ENCODE assay signal across 9 cellular contexts in genomic region chr3:50339485-50340196, GRCh38. TPM values are rescaled to one million over a fixed set of nuclear protein-coding genes. Genes with fewer than 3 reads are reported as not detected.
DNase-seq lines count a peak whose midpoint lies in the region; ATAC-seq, FAIRE-seq and TF ChIP-seq lines count a peak whose summit lies in the region.
"Had no signal": no experiment of that assay in that cellular context is flagged by ENCODE, and none has a peak within 500 bp of the region (broad histone marks: within the 10 kb centered on the region; RNA-seq: fewer than 3 reads in every experiment).

No MANE protein-coding gene starts in this region.

- H3K36me3 ChIP-seq in ACC112 (ENCODE audit: insufficient read depth, low read length) (no peaks in the 10 kb centered on the region; the same call in 1 of the 2 replicates), GM23338 (ENCODE audit: insufficient read depth) (no peaks in the 10 kb centered on the region), GM12878 (ENCODE audit: control insufficient read depth in 2 of 2, insufficient read depth in 2 of 2, low read length in 1 of 2) (no peaks in the 10 kb centered on the region; a peak in 2 of 4 replicates), mucosa of rectum (ENCODE audit: control insufficient read depth in 2 of 2, insufficient read depth in 2 of 2, low read length in 2 of 2) (no peaks in the 10 kb centered on the region), PC-3 (ENCODE audit: low read depth, low read length) (no peaks in the 10 kb centered on the region; the same call in 1 of the 2 replicates)

- WGBS in GM12878 (ENCODE audit: insufficient coverage, insufficient replicate concordance, low lambda C conversion rate, missing lambda C conversion rate), result 15% methylated on average over 14 of the region's 14 CpGs

- TF ChIP-seq RAD21 in GM12878 (IDR thresholded peaks at IDR 0.05; ENCODE audit: insufficient read depth, low read depth, low read length), result no peak

- TF ChIP-seq CTCF in GM23338 (conservative IDR thresholded peaks at IDR 0.05; ENCODE audit: low read depth in 2 of 2), result no peak
- TF ChIP-seq CTCF in GM12878 (IDR thresholded peaks at IDR 0.05 in 2 of 3, conservative IDR thresholded peaks at IDR 0.05 in 1 of 3; ENCODE audit: control insufficient read depth in 2 of 3, extremely low read depth in 1 of 3, insufficient read depth in 1 of 3, low read depth in 3 of 3, low read length in 3 of 3), result no peak
- TF ChIP-seq CTCF in PC-3 (conservative IDR thresholded peaks at IDR 0.05; ENCODE audit: low read depth, low read length), result no peak

- BruUV-seq in GM12878 (replicated peaks; lab: Mats Ljungman, UMichigan), result no TSS peak
- no TSS peak for BruUV-seq in PC-3 (replicated peaks; lab: Mats Ljungman, UMichigan)

- SMC1A ChIA-PET in GM12878 (lab: Charles Lee; ENCODE audit: uncharacterized antibody, unreplicated experiment), result interaction anchor here (0.7 to 1.6 kb wide), 3 partner anchors 10 to 469 kb away, joined by 3 to 8 read pairs (median 3); partner anchors contain the start of genes CYB561D2 and NPRL2

- H2AFZ ChIP-seq in ACC112 (ENCODE audit: low read length, unreplicated experiment) (peak overlapping the region; percentile 45), GM23338 (peak overlapping the region; percentile 85; the same call in 1 of the 2 replicates), GM12878 (ENCODE audit: control insufficient read depth, low read depth, low read length) (peak overlapping the region; percentile 57; the same call in 1 of the 2 replicates), PC-3 (ENCODE audit: low read length) (no peak overlapping the region)

- in situ Hi-C loops in GM12878 (cut with MboI), result loop anchor here (10.0 kb wide), 1 partner anchor 1055 kb away; the partner anchor contains the start of gene RBM15B

- H3K4me3 ChIP-seq in ACC112 (ENCODE audit: low read depth, low read length) (peak overlapping the region; percentile 94), GM23338 (peak overlapping the region; percentile 65), GM12878 (peak overlapping the region; percentile 96), mucosa of rectum (ENCODE audit: low read length in 2 of 2) (peak overlapping the region; percentile 63 to 71), PC-3 (ENCODE audit: low read length) (no peak overlapping the region)

- H4K20me1 ChIP-seq in GM23338 (replicated peaks; ENCODE audit: insufficient read depth), result peaks cover 11% of the 10 kb centered on the region
- no peaks in the 10 kb centered on the region; the same call in 1 of the 2 replicates for H4K20me1 ChIP-seq in GM12878 (ENCODE audit: control insufficient read depth, insufficient read depth)
- peaks cover 4% of the 10 kb centered on the region; the same call in 1 of the 2 replicates for H4K20me1 ChIP-seq in PC-3 (ENCODE audit: low read length)

- peak overlapping the region; percentile 62 for H3K4me3 Mint-ChIP-seq in GM23338

- TF ChIP-seq POLR2A in GM12878 (IDR thresholded peaks at IDR 0.05; ENCODE audit: low read depth, low read length), result no peak

- H3K27me3 ChIP-seq in ACC112 (ENCODE audit: insufficient read depth, low read length), result no peaks in the 10 kb centered on the region
- peaks cover 57% of the 10 kb centered on the region for H3K27me3 ChIP-seq in GM23338 (ENCODE audit: insufficient read depth)
- H3K27me3 ChIP-seq in GM12878 (replicated peaks in 1 of 2; ENCODE audit: control insufficient read depth in 2 of 2, insufficient read depth in 2 of 2, low read length in 1 of 2), result no peaks in the 10 kb centered on the region
- H3K27me3 ChIP-seq in mucosa of rectum (ENCODE audit: control insufficient read depth in 2 of 2, insufficient read depth in 2 of 2, low read length in 2 of 2), result no peaks in the 10 kb centered on the region
- H3K27me3 ChIP-seq in PC-3 (ENCODE audit: low read length), result no peaks in the 10 kb centered on the region

- H3K27ac ChIP-seq in ACC112 (ENCODE audit: low read depth, low read length) (peak overlapping the region; percentile 72), GM23338 (ENCODE audit: low read depth) (no peak overlapping the region), GM12878 (ENCODE audit: control insufficient read depth, insufficient read depth) (peak overlapping the region; percentile 92), mucosa of rectum (ENCODE audit: low read depth in 2 of 2, low read length in 2 of 2) (peak overlapping the region; percentile 82 to 87), PC-3 (ENCODE audit: low read length) (no peak overlapping the region)

- ATAC-seq in GM23338 (no peak), GM12878 (no peak), left lobe of liver (no peak), GM19328 (IDR thresholded peaks at IDR 0.05; ENCODE audit: unreplicated experiment) (no peak), PC-3 (no peak)

- DNase-seq in GM23338 (ENCODE audit: low spot score) (no peak), GM12878 (ENCODE audit: low read depth, low spot score) (no peak), left lobe of liver (ENCODE audit: low spot score) (no peak), SIG-M5 (lab: John Stamatoyannopoulos, UW) (no peak), PC-3 (no peak)
- DNase-seq: hippocampal formation had no signal

- H3K9me3 ChIP-seq in GM12878 (replicated peaks; ENCODE audit: control insufficient read depth, insufficient read depth, low read length) (no peaks in the 10 kb centered on the region), mucosa of rectum (ENCODE audit: control insufficient read depth in 2 of 2, low read length in 2 of 2) (no peaks in the 10 kb centered on the region), PC-3 (ENCODE audit: low read length) (no peaks in the 10 kb centered on the region)

- peak overlapping the region; percentile 86 for H3K9ac ChIP-seq in GM12878 (ENCODE audit: control insufficient read depth, insufficient read depth, low read length)
- peak overlapping the region; percentile 73 to 84 for H3K9ac ChIP-seq in mucosa of rectum (ENCODE audit: low read depth in 1 of 2, low read length in 2 of 2)
- H3K9ac ChIP-seq in PC-3 (ENCODE audit: low read length), result no peak overlapping the region

- H3K79me2 ChIP-seq in ACC112 (ENCODE audit: control insufficient read depth, insufficient read depth, low read length, unreplicated experiment) (peaks cover 52% of the 10 kb centered on the region), GM23338 (replicated peaks; ENCODE audit: insufficient read depth) (peaks cover 22% of the 10 kb centered on the region), GM12878 (ENCODE audit: control insufficient read depth, insufficient read depth, low read length) (peaks cover 58% of the 10 kb centered on the region), PC-3 (ENCODE audit: low read length) (peaks cover 25% of the 10 kb centered on the region)

- peaks cover 29% of the 10 kb centered on the region for H3K4me1 Mint-ChIP-seq in GM23338

- peaks cover 3% of the 10 kb centered on the region; the same call in 1 of the 3 replicates for H3K9me3 Mint-ChIP-seq in GM23338

- POLR2A ChIA-PET in GM12878 (lab: Charles Lee) (interaction anchor here (0.7 to 7.0 kb wide), 5 partner anchors 10 to 604 kb away, joined by 3 to 84 read pairs (median 27); partner anchors contain the start of genes CYB561D2, GNAI2, NPRL2 and TUSC2), PC-3 (lab: Charles Lee; ENCODE audit: unreplicated experiment) (interaction anchor here (0.7 kb wide), 1 partner anchor 158 kb away, joined by 28 read pairs; no protein-coding TSS in a partner anchor)

- RAD21 ChIA-PET in GM12878 (lab: Charles Lee; ENCODE audit: unreplicated experiment), result no interaction called here

- intact Hi-C loops in GM12878 (cut with micrococcal nuclease; ENCODE audit: unreplicated experiment), result loop anchor here (5.0 kb wide), 2 partner anchors 42 to 102 kb away; partner anchors contain the start of genes GNAI2, HYAL3 and NAA80
- intact Hi-C loops in PC-3 (cut with micrococcal nuclease), result no loop called here

- H3F3A ChIP-seq in GM23338 (replicated peaks; ENCODE audit: low read depth) (peaks cover 38% of the 10 kb centered on the region), PC-3 (ENCODE audit: low read length, unreplicated experiment) (no peaks in the 10 kb centered on the region)

- H3K27me3 Mint-ChIP-seq in GM23338 (ENCODE audit: insufficient read depth, low read depth, poor library complexity), result peaks cover 64% of the 10 kb centered on the region

- H3K27ac Mint-ChIP-seq in GM23338, result no peak overlapping the region

- H3K4me1 ChIP-seq in ACC112 (ENCODE audit: control insufficient read depth, insufficient read depth, low read length, unreplicated experiment), result peaks cover 31% of the 10 kb centered on the region
- peaks cover 24% of the 10 kb centered on the region for H3K4me1 ChIP-seq in GM23338 (ENCODE audit: insufficient read depth)
- H3K4me1 ChIP-seq in GM12878 (ENCODE audit: control insufficient read depth, insufficient read depth, low read length), result peaks cover 2% of the 10 kb centered on the region; the same call in 1 of the 2 replicates
- H3K4me1 ChIP-seq in mucosa of rectum (ENCODE audit: control insufficient read depth in 2 of 2, insufficient read depth in 2 of 2, low read length in 2 of 2), result peaks cover 35 to 49% of the 10 kb centered on the region in 2 donors
- H3K4me1 ChIP-seq in PC-3 (ENCODE audit: insufficient read depth, low read length), result peaks cover 23% of the 10 kb centered on the region

- H3K4me2 ChIP-seq in GM23338, result peak overlapping the region; percentile 90
- peak overlapping the region; percentile 75 for H3K4me2 ChIP-seq in GM12878 (ENCODE audit: control insufficient read depth, insufficient read depth)
- H3K4me2 ChIP-seq in PC-3 (ENCODE audit: low read length), result no peak overlapping the region

- FAIRE-seq in GM12878 (lab: Jason Lieb, UNC), result no peak

- CTCF ChIA-PET in GM12878 (lab: Yijun Ruan, JAX), result interaction anchor here (1.1 to 10.5 kb wide), 4 partner anchors 9 to 41 kb away, joined by 4 to 72 read pairs (median 32); partner anchors contain the start of genes CYB561D2, HYAL2, HYAL3 and NAA80
- CTCF ChIA-PET in PC-3 (lab: Charles Lee), result no interaction called here

- H3K36me3 Mint-ChIP-seq in GM23338 (ENCODE audit: low read depth), result no peaks in the 10 kb centered on the region; the same call in 2 of the 3 replicates

- H3K9me2 ChIP-seq in GM23338 (ENCODE audit: insufficient read depth) (no peaks in the 10 kb centered on the region), PC-3 (replicated peaks; ENCODE audit: low read length) (no peaks in the 10 kb centered on the region)

- TF ChIP-seq EP300 in GM12878 (IDR thresholded peaks at IDR 0.05; ENCODE audit: borderline replicate concordance in 1 of 2, control insufficient read depth in 1 of 2, low read depth in 2 of 2, low read length in 2 of 2), result no peak

RNA-seq across cellular contexts. Expression of gene RASSF1, which starts 1.0 kb away (rescaled TPM):
- 12.8 and 15.7 TPM in 2 replicates for total RNA-seq in GM23338 (2014; rRNA removed; shearing (Covaris generic))
- 9.6 TPM in 2 replicates for polyA plus RNA-seq in GM23338 (2016; fragmentation: Nextera tagmentation; extraction: Ambion mirVana)
- total RNA-seq in GM12878 (2013; cell fraction: nucleolus; rRNA removed), result 67.1 and 75.3 TPM in 2 replicates
- 39.3 and 40.1 TPM in 2 replicates for total RNA-seq in GM12878 (2014; rRNA removed)
- total RNA-seq in GM12878 (2014; rRNA removed; fragmentation: Illumina TruSeq; extraction: Trizol), result 15.7 and 16.1 TPM in 2 replicates
- 30.9 and 35.2 TPM in 2 replicates for total RNA-seq in GM12878 (2021)
- polyA plus RNA-seq in GM12878 (2011; ENCODE audit: low read depth), result 19.6 TPM
- 36.4 and 59.6 TPM in 2 replicates for polyA plus RNA-seq in GM12878 (2011; rRNA removed)
- polyA plus RNA-seq in GM12878 (2011; cell fraction: cytosol; rRNA removed), result 62.1 and 82.5 TPM in 2 replicates
- 136 and 141 TPM in 2 replicates for polyA plus RNA-seq in GM12878 (2011; cell fraction: nucleus; rRNA removed)
- 38.7 and 39.3 TPM in 2 replicates for polyA plus RNA-seq in GM12878 (2012)
- polyA plus RNA-seq in GM12878 (2014; fragmentation: Illumina TruSeq; extraction: Trizol), result 9.6 and 18.5 TPM in 2 replicates
- 10 to 100 TPM in 1 of 2 experiments, 1 to 10 TPM in 1; 4.4 to 10.3 TPM for polyA plus RNA-seq in GM12878 (2014; fragmentation: Nextera tagmentation; extraction: Ambion mirVana)
- 54.1 and 61.3 TPM in 2 replicates for polyA plus RNA-seq in GM12878 (2014; rRNA removed)
- polyA plus RNA-seq in GM12878 (2016; fragmentation: Nextera tagmentation; extraction: Ambion mirVana), result 10 to 100 TPM; 48.7 to 49.1 TPM
- polyA minus RNA-seq in GM12878 (2011; rRNA and poly(A)+ RNA removed), result 16.2 and 26.6 TPM in 2 replicates
- 9.3 and 11.9 TPM in 2 replicates for polyA minus RNA-seq in GM12878 (2011; cell fraction: cytosol; rRNA and poly(A)+ RNA removed)
- polyA minus RNA-seq in GM12878 (2011; cell fraction: nucleus; rRNA and poly(A)+ RNA removed), result 22.7 and 30.4 TPM in 2 replicates
- 6.4 TPM for total RNA-seq in left lobe of liver
- 20.0 and 21.4 TPM in 2 replicates for total RNA-seq in PC-3 (2014; rRNA removed)

RNA-seq across cellular contexts. Expression of gene ZMYND10, which starts 5.9 kb away (rescaled TPM):
- 0.31 TPM in 2 replicates for total RNA-seq in GM23338 (2014; rRNA removed; shearing (Covaris generic))
- 0.24 and 0.29 TPM in 2 replicates for polyA plus RNA-seq in GM23338 (2016; fragmentation: Nextera tagmentation; extraction: Ambion mirVana)
- total RNA-seq in GM12878 (2013; cell fraction: nucleolus; rRNA removed), result 1.6 and 2.2 TPM in 2 replicates
- 0.11 and 0.60 TPM in 2 replicates for total RNA-seq in GM12878 (2014; rRNA removed)
- total RNA-seq in GM12878 (2014; rRNA removed; fragmentation: Illumina TruSeq; extraction: Trizol), result 0.14 and 0.27 TPM in 2 replicates
- 0.45 and 0.80 TPM in 2 replicates for total RNA-seq in GM12878 (2021)
- 0.60 TPM for polyA plus RNA-seq in GM12878 (2011; ENCODE audit: low read depth)
- polyA plus RNA-seq in GM12878 (2011; rRNA removed), result 0.40 and 1.0 TPM in 2 replicates
- 0.60 and 1.2 TPM in 2 replicates for polyA plus RNA-seq in GM12878 (2011; cell fraction: cytosol; rRNA removed)
- polyA plus RNA-seq in GM12878 (2011; cell fraction: nucleus; rRNA removed), result 7.6 and 7.9 TPM in 2 replicates
- 0.66 and 0.72 TPM in 2 replicates for polyA plus RNA-seq in GM12878 (2012)
- 0.18 TPM in 1 of 2 replicates, not detected in the other for polyA plus RNA-seq in GM12878 (2014; fragmentation: Illumina TruSeq; extraction: Trizol)
- polyA plus RNA-seq in GM12878 (2014; fragmentation: Nextera tagmentation; extraction: Ambion mirVana), result under 1 TPM; 0.26 to 0.40 TPM
- polyA plus RNA-seq in GM12878 (2014; rRNA removed), result 0.35 and 0.91 TPM in 2 replicates
- under 1 TPM; 0.66 to 0.94 TPM for polyA plus RNA-seq in GM12878 (2016; fragmentation: Nextera tagmentation; extraction: Ambion mirVana)
- polyA minus RNA-seq in GM12878 (2011; rRNA and poly(A)+ RNA removed), result 0.44 and 1.2 TPM in 2 replicates
- polyA minus RNA-seq in GM12878 (2011; cell fraction: cytosol; rRNA and poly(A)+ RNA removed), result not detected in 2 replicates
- 0.73 and 2.7 TPM in 2 replicates for polyA minus RNA-seq in GM12878 (2011; cell fraction: nucleus; rRNA and poly(A)+ RNA removed)
- total RNA-seq in left lobe of liver, result 1.7 TPM
- total RNA-seq in PC-3 (2014; rRNA removed), result 1.6 and 3.9 TPM in 2 replicates

RNA-seq across cellular contexts. Expression of gene NPRL2, which starts 10.9 kb away (rescaled TPM):
- 22.3 and 35.6 TPM in 2 replicates for total RNA-seq in GM23338 (2014; rRNA removed; shearing (Covaris generic))
- 27.7 and 31.7 TPM in 2 replicates for polyA plus RNA-seq in GM23338 (2016; fragmentation: Nextera tagmentation; extraction: Ambion mirVana)
- 30.5 and 38.0 TPM in 2 replicates for total RNA-seq in GM12878 (2013; cell fraction: nucleolus; rRNA removed)
- 34.6 and 35.4 TPM in 2 replicates for total RNA-seq in GM12878 (2014; rRNA removed)
- total RNA-seq in GM12878 (2014; rRNA removed; fragmentation: Illumina TruSeq; extraction: Trizol), result 15.0 and 17.8 TPM in 2 replicates
- 19.4 and 22.9 TPM in 2 replicates for total RNA-seq in GM12878 (2021)
- 21.3 TPM for polyA plus RNA-seq in GM12878 (2011; ENCODE audit: low read depth)
- polyA plus RNA-seq in GM12878 (2011; rRNA removed), result 39.4 and 54.2 TPM in 2 replicates
- 54.1 and 62.7 TPM in 2 replicates for polyA plus RNA-seq in GM12878 (2011; cell fraction: cytosol; rRNA removed)
- 112 and 156 TPM in 2 replicates for polyA plus RNA-seq in GM12878 (2011; cell fraction: nucleus; rRNA removed)
- polyA plus RNA-seq in GM12878 (2012), result 27.8 and 29.3 TPM in 2 replicates
- 12.9 and 22.5 TPM in 2 replicates for polyA plus RNA-seq in GM12878 (2014; fragmentation: Illumina TruSeq; extraction: Trizol)
- 10 to 100 TPM; 33.6 to 36.2 TPM for polyA plus RNA-seq in GM12878 (2014; fragmentation: Nextera tagmentation; extraction: Ambion mirVana)
- 34.0 and 38.8 TPM in 2 replicates for polyA plus RNA-seq in GM12878 (2014; rRNA removed)
- polyA plus RNA-seq in GM12878 (2016; fragmentation: Nextera tagmentation; extraction: Ambion mirVana), result 10 to 100 TPM; 31.0 to 32.1 TPM
- 52.4 and 60.3 TPM in 2 replicates for polyA minus RNA-seq in GM12878 (2011; rRNA and poly(A)+ RNA removed)
- polyA minus RNA-seq in GM12878 (2011; cell fraction: cytosol; rRNA and poly(A)+ RNA removed), result 8.6 and 14.4 TPM in 2 replicates
- polyA minus RNA-seq in GM12878 (2011; cell fraction: nucleus; rRNA and poly(A)+ RNA removed), result 24.1 and 29.8 TPM in 2 replicates
- total RNA-seq in left lobe of liver, result 15.6 TPM
- total RNA-seq in PC-3 (2014; rRNA removed), result 40.9 and 56.9 TPM in 2 replicates

RNA-seq across cellular contexts. Expression of gene CYB561D2, which starts 11.0 kb away (rescaled TPM):
- total RNA-seq in GM23338 (2014; rRNA removed; shearing (Covaris generic)), result 11.5 and 18.2 TPM in 2 replicates
- polyA plus RNA-seq in GM23338 (2016; fragmentation: Nextera tagmentation; extraction: Ambion mirVana), result 10.0 and 10.1 TPM in 2 replicates
- total RNA-seq in GM12878 (2013; cell fraction: nucleolus; rRNA removed), result 16.8 and 22.6 TPM in 2 replicates
- total RNA-seq in GM12878 (2014; rRNA removed), result 33.4 and 34.6 TPM in 2 replicates
- 11.9 and 13.6 TPM in 2 replicates for total RNA-seq in GM12878 (2014; rRNA removed; fragmentation: Illumina TruSeq; extraction: Trizol)
- total RNA-seq in GM12878 (2021), result 19.2 and 20.8 TPM in 2 replicates
- polyA plus RNA-seq in GM12878 (2011; ENCODE audit: low read depth), result 12.3 TPM
- polyA plus RNA-seq in GM12878 (2011; rRNA removed), result 8.6 and 16.8 TPM in 2 replicates
- polyA plus RNA-seq in GM12878 (2011; cell fraction: cytosol; rRNA removed), result 28.7 and 40.9 TPM in 2 replicates
- 27.2 TPM in 2 replicates for polyA plus RNA-seq in GM12878 (2011; cell fraction: nucleus; rRNA removed)
- polyA plus RNA-seq in GM12878 (2012), result 18.7 and 21.2 TPM in 2 replicates
- polyA plus RNA-seq in GM12878 (2014; fragmentation: Illumina TruSeq; extraction: Trizol), result 5.9 and 9.2 TPM in 2 replicates
- polyA plus RNA-seq in GM12878 (2014; fragmentation: Nextera tagmentation; extraction: Ambion mirVana), result 10 to 100 TPM in 1 of 2 experiments, 1 to 10 TPM in 1; 7.6 to 11.9 TPM
- 24.1 and 29.1 TPM in 2 replicates for polyA plus RNA-seq in GM12878 (2014; rRNA removed)
- 10 to 100 TPM; 35.5 to 39.2 TPM for polyA plus RNA-seq in GM12878 (2016; fragmentation: Nextera tagmentation; extraction: Ambion mirVana)
- polyA minus RNA-seq in GM12878 (2011; rRNA and poly(A)+ RNA removed), result 18.7 and 25.9 TPM in 2 replicates
- 3.3 and 6.0 TPM in 2 replicates for polyA minus RNA-seq in GM12878 (2011; cell fraction: cytosol; rRNA and poly(A)+ RNA removed)
- polyA minus RNA-seq in GM12878 (2011; cell fraction: nucleus; rRNA and poly(A)+ RNA removed), result 15.4 and 21.0 TPM in 2 replicates
- total RNA-seq in left lobe of liver, result 17.9 TPM
- 37.1 and 44.3 TPM in 2 replicates for total RNA-seq in PC-3 (2014; rRNA removed)

RNA-seq across cellular contexts. Expression of gene TUSC2, which starts 11.6 kb away (rescaled TPM):
- 32.2 and 41.6 TPM in 2 replicates for total RNA-seq in GM23338 (2014; rRNA removed; shearing (Covaris generic))
- polyA plus RNA-seq in GM23338 (2016; fragmentation: Nextera tagmentation; extraction: Ambion mirVana), result 71.0 and 81.5 TPM in 2 replicates
- 4.4 and 6.3 TPM in 2 replicates for total RNA-seq in GM12878 (2013; cell fraction: nucleolus; rRNA removed)
- 31.1 and 34.7 TPM in 2 replicates for total RNA-seq in GM12878 (2014; rRNA removed)
- total RNA-seq in GM12878 (2014; rRNA removed; fragmentation: Illumina TruSeq; extraction: Trizol), result 17.7 and 18.0 TPM in 2 replicates
- 33.8 and 34.5 TPM in 2 replicates for total RNA-seq in GM12878 (2021)
- 14.4 TPM for polyA plus RNA-seq in GM12878 (2011; ENCODE audit: low read depth)
- 24.3 and 37.8 TPM in 2 replicates for polyA plus RNA-seq in GM12878 (2011; rRNA removed)
- polyA plus RNA-seq in GM12878 (2011; cell fraction: cytosol; rRNA removed), result 45.3 and 51.3 TPM in 2 replicates
- polyA plus RNA-seq in GM12878 (2011; cell fraction: nucleus; rRNA removed), result 20.5 and 21.8 TPM in 2 replicates
- polyA plus RNA-seq in GM12878 (2012), result 21.3 and 26.7 TPM in 2 replicates
- 24.3 and 27.0 TPM in 2 replicates for polyA plus RNA-seq in GM12878 (2014; fragmentation: Illumina TruSeq; extraction: Trizol)
- polyA plus RNA-seq in GM12878 (2014; fragmentation: Nextera tagmentation; extraction: Ambion mirVana), result 10 to 100 TPM in 1 of 2 experiments, 1 to 10 TPM in 1; 4.0 to 10.2 TPM
- 69.4 and 79.5 TPM in 2 replicates for polyA plus RNA-seq in GM12878 (2014; rRNA removed)
- 10 to 100 TPM; 71.1 to 73.8 TPM for polyA plus RNA-seq in GM12878 (2016; fragmentation: Nextera tagmentation; extraction: Ambion mirVana)
- polyA minus RNA-seq in GM12878 (2011; rRNA and poly(A)+ RNA removed), result 14.0 and 16.5 TPM in 2 replicates
- polyA minus RNA-seq in GM12878 (2011; cell fraction: cytosol; rRNA and poly(A)+ RNA removed), result 4.1 and 4.5 TPM in 2 replicates
- 6.2 and 7.7 TPM in 2 replicates for polyA minus RNA-seq in GM12878 (2011; cell fraction: nucleus; rRNA and poly(A)+ RNA removed)
- 15.0 TPM for total RNA-seq in left lobe of liver
- total RNA-seq in PC-3 (2014; rRNA removed), result 143 and 156 TPM in 2 replicates

Comparison
In these comparisons a context has a peak if more than half of its experiments do, and no peak if none do; other contexts are left out.
1. H3K27ac ChIP-seq: peak in ACC112 (single experiment), GM12878 (single experiment) and mucosa of rectum (2 of 2); none in GM23338 (single experiment) and PC-3 (single experiment).